In the genomic region with DNA sequence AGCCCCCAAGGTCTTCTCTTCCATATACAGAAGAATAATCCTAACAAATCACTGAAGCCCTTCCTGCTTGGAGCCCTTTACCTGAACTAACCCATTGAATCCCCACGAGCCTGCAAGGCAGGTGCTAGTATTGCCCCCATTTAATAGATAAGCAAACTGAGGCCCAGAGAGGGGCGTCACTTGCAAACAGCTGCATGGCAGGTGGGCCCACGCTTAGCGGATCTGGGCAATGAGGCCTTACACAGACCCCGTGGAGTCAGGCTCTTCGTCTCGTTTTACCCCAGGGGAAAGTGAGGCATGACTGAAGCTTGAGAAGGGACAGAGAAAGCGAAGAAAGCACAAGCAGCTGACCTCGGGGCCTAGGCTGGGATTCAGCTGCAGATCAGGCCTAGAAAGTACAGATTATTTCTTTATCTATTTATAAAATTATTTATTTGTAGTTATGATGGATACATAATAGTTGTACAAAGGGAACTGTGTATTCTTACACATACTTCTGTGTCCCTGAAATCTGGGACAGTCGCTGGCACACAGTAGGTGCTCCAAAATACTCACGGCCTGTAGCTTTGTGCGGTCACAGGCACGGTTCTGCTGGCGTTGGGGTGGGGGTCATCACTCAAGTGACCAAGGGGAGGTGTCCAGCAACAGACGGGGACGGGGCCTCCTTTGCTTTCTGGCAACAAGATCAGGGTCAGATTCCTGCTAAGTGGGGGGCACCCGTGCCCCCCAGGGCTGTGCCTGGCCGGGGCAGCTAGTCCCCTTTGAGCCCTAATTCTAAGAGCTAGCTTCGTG, we compare ENCODE assay signal across 1 cellular context.
TF ChIP-seq lines count a peak whose summit lies in the region.

No MANE protein-coding gene starts in this region.

TF ChIP-seq in WTC11, 78 proteins besides CTCF, POLR2A, EP300 and RAD21 (continued from another document):
- TF ChIP-seq, protein P1, sequence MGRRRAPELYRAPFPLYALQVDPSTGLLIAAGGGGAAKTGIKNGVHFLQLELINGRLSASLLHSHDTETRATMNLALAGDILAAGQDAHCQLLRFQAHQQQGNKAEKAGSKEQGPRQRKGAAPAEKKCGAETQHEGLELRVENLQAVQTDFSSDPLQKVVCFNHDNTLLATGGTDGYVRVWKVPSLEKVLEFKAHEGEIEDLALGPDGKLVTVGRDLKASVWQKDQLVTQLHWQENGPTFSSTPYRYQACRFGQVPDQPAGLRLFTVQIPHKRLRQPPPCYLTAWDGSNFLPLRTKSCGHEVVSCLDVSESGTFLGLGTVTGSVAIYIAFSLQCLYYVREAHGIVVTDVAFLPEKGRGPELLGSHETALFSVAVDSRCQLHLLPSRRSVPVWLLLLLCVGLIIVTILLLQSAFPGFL (CRISPR knock-in tag; IDR thresholded peaks at IDR 0.05; ENCODE audit: borderline replicate concordance): no peak
- TF ChIP-seq FOXP1 (CRISPR knock-in tag; IDR thresholded peaks at IDR 0.05; ENCODE audit: borderline replicate concordance) (no peak), IRF2 (CRISPR knock-in tag; IDR thresholded peaks at IDR 0.05; ENCODE audit: borderline replicate concordance, low read depth) (no peak), ZNF317 (CRISPR knock-in tag; IDR thresholded peaks at IDR 0.05; ENCODE audit: borderline replicate concordance, low read depth) (no peak), SMAD3 (CRISPR knock-in tag; IDR thresholded peaks at IDR 0.05; ENCODE audit: borderline replicate concordance) (no peak), NFE2L1 (CRISPR knock-in tag; IDR thresholded peaks at IDR 0.05) (no peak)
- TF ChIP-seq, protein P2, sequence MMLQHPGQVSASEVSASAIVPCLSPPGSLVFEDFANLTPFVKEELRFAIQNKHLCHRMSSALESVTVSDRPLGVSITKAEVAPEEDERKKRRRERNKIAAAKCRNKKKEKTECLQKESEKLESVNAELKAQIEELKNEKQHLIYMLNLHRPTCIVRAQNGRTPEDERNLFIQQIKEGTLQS (CRISPR knock-in tag; conservative IDR thresholded peaks at IDR 0.05): no peak
- TF ChIP-seq, protein P3, sequence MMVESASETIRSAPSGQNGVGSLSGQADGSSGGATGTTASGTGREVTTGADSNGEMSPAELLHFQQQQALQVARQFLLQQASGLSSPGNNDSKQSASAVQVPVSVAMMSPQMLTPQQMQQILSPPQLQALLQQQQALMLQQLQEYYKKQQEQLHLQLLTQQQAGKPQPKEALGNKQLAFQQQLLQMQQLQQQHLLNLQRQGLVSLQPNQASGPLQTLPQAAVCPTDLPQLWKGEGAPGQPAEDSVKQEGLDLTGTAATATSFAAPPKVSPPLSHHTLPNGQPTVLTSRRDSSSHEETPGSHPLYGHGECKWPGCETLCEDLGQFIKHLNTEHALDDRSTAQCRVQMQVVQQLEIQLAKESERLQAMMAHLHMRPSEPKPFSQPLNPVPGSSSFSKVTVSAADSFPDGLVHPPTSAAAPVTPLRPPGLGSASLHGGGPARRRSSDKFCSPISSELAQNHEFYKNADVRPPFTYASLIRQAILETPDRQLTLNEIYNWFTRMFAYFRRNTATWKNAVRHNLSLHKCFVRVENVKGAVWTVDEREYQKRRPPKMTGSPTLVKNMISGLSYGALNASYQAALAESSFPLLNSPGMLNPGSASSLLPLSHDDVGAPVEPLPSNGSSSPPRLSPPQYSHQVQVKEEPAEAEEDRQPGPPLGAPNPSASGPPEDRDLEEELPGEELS (CRISPR knock-in tag; IDR thresholded peaks at IDR 0.05): no peak
- TF ChIP-seq, protein P4, sequence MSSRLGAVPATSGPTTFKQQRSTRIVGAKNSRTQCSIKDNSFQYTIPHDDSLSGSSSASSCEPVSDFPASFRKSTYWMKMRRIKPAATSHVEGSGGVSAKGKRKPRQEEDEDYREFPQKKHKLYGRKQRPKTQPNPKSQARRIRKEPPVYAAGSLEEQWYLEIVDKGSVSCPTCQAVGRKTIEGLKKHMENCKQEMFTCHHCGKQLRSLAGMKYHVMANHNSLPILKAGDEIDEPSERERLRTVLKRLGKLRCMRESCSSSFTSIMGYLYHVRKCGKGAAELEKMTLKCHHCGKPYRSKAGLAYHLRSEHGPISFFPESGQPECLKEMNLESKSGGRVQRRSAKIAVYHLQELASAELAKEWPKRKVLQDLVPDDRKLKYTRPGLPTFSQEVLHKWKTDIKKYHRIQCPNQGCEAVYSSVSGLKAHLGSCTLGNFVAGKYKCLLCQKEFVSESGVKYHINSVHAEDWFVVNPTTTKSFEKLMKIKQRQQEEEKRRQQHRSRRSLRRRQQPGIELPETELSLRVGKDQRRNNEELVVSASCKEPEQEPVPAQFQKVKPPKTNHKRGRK (CRISPR knock-in tag; IDR thresholded peaks at IDR 0.05; ENCODE audit: borderline replicate concordance): no peak
- TF ChIP-seq, protein P5, sequence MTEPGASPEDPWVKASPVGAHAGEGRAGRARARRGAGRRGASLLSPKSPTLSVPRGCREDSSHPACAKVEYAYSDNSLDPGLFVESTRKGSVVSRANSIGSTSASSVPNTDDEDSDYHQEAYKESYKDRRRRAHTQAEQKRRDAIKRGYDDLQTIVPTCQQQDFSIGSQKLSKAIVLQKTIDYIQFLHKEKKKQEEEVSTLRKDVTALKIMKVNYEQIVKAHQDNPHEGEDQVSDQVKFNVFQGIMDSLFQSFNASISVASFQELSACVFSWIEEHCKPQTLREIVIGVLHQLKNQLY (CRISPR knock-in tag; IDR thresholded peaks at IDR 0.05): no peak
- TF ChIP-seq, protein P6, sequence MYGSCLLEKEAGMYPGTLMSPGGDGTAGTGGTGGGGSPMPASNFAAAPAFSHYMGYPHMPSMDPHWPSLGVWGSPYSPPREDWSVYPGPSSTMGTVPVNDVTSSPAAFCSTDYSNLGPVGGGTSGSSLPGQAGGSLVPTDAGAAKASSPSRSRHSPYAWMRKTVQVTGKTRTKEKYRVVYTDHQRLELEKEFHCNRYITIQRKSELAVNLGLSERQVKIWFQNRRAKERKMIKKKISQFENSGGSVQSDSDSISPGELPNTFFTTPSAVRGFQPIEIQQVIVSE (CRISPR knock-in tag; IDR thresholded peaks at IDR 0.05; ENCODE audit: borderline replicate concordance): no peak
TF ChIP-seq in WTC11: peak in this region for 0.
